In genomic region chr3:69016102-69016501, GRCh38 we compare ENCODE assay signal across 2 cellular contexts.
TF ChIP-seq lines count a peak whose summit lies in the region.

No MANE protein-coding gene starts in this region.

TF ChIP-seq in HEK293, 187 proteins besides CTCF, POLR2A, EP300 and RAD21:
- TF ChIP-seq INSM2 (tag by site-specific recombination; IDR thresholded peaks at IDR 0.05) (no peak), ZBTB8A (tag by site-specific recombination; IDR thresholded peaks at IDR 0.05) (no peak), ZSCAN4 (tag by site-specific recombination; IDR thresholded peaks at IDR 0.05) (peak; percentile 68), ZNF121 (tag by site-specific recombination; IDR thresholded peaks at IDR 0.05) (0 out of 2 replicates have a peak, but pooled peaks have one; percentile 36), ZNF585B (tag by site-specific recombination; IDR thresholded peaks at IDR 0.05) (no peak)

TF ChIP-seq in K562, 482 proteins besides CTCF, POLR2A, EP300 and RAD21:
- TF ChIP-seq UBTF (IDR thresholded peaks at IDR 0.05; ENCODE audit: borderline replicate concordance in 1 of 2, low read depth in 2 of 2, low read length in 2 of 2) (no peak), ZNF184 (CRISPR knock-in tag; IDR thresholded peaks at IDR 0.05) (no peak), BCOR (IDR thresholded peaks at IDR 0.05) (0 out of 2 replicates have a peak, but pooled peaks have one; percentile 31), ZZZ3 (IDR thresholded peaks at IDR 0.05) (no peak), ZNF232 (CRISPR knock-in tag; IDR thresholded peaks at IDR 0.05) (no peak), HDAC3 (IDR thresholded peaks at IDR 0.05; ENCODE audit: borderline replicate concordance, partially characterized antibody) (no peak), SUPT5H (IDR thresholded peaks at IDR 0.05) (peak; percentile 51)
